ENCODE assay signal across 15 cellular contexts in the genomic region with DNA sequence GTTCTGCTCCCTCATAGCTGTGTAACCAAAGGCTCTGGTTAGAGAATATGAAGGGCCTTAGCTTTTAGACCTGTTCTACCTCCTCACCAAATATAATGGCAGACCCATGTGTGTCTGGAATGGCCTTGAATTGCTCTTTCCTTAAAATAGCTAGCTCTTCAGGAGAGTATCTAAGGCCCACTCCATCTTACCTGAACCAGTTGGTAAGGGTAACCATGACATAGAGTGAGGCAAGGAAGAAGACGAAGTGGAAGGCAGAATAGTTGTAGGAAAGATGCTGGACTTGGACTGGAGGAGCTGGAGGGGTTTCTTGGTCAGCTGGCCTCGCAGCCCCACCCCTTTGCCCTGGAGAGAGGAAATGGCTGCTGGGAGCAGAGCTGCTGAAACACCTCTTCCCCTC. TPM values are rescaled to one million over a fixed set of nuclear protein-coding genes. Genes with fewer than 3 reads are reported as not detected.
DNase-seq lines count a peak whose midpoint lies in the region; ATAC-seq and TF ChIP-seq lines count a peak whose summit lies in the region.
"Had no signal": no experiment of that assay in that cellular context is flagged by ENCODE, and none has a peak within 500 bp of the region (broad histone marks: within the 10 kb centered on the region; RNA-seq: fewer than 3 reads in every experiment).

No MANE protein-coding gene starts in this region.

- TF ChIP-seq CTCF in activated B cell treated with CpG ODN at 0.5 μM for 24 hours (IDR thresholded peaks at IDR 0.05) (no peak), tibial artery (IDR thresholded peaks at IDR 0.05) (no peak), dorsolateral prefrontal cortex (IDR thresholded peaks at IDR 0.05 in 54 of 56, conservative IDR thresholded peaks at IDR 0.05 in 2 of 56; ENCODE audit: low read depth in 1 of 56, partially characterized antibody in 56 of 56) (no peak)

- ATAC-seq in activated B cell treated with CpG ODN at 0.5 μM for 24 hours (ENCODE audit: low read depth) = no peak

- H3K9me3 Mint-ChIP-seq in activated naive CD4-positive, alpha-beta T cell treated with anti-CD3 and anti-CD28 coated beads, Interleukin-2, amount 50 U/mL, for 24 hours = no peaks in the 10 kb centered on the region
- peaks cover under 1% of the 10 kb centered on the region for H3K9me3 Mint-ChIP-seq in activated B cell treated with CpG ODN at 0.5 μM for 24 hours

- POLR2A ChIA-PET in activated B cell treated with CpG ODN at 0.5 μM for 24 hours (lab: Charles Lee) = interaction anchor here (0.8 to 18.0 kb wide), 3 partner anchors 9 to 21 kb away, joined by 3 to 509 read pairs (median 55); partner anchors contain the start of gene ELL3

- H3K27ac ChIP-seq in layer of hippocampus (ENCODE audit: low read depth, low read length) (peak overlapping the region; percentile 98), tibial artery (peak overlapping the region; percentile 99 to 100), dorsolateral prefrontal cortex (peak overlapping the region in 14 of 59 donors; percentile 6 to 96 (median 39))
- H3K27ac ChIP-seq: HL-60 had no signal

- no peak for DNase-seq in activated naive CD4-positive, alpha-beta T cell (lab: John Stamatoyannopoulos, UW)
- DNase-seq in activated B cell treated with CpG ODN at 0.5 μM for 24 hours = no peak
- no peak for DNase-seq in tibial artery
- no peak for DNase-seq in RPMI8226
- no peak for DNase-seq in dorsolateral prefrontal cortex
- DNase-seq in retina = no peak
- DNase-seq: activated gamma-delta T cell; MV-4-11; NCI-H524; SHP77 treated with DMSO at 0.1 percent for 48 hours; stimulated activated CD4-positive, alpha-beta T cell treated with anti-CD3 and anti-CD28 coated beads, Interleukin-4, amount 100 ng/mL, for 4 hours had no signal

- CTCF ChIA-PET in activated B cell treated with CpG ODN at 0.5 μM for 24 hours (lab: Charles Lee) = interaction anchor here (1.2 to 1.5 kb wide), 2 partner anchors 18 to 25 kb away, joined by 3 to 5 read pairs; partner anchors contain the start of gene ELL3

- no peak overlapping the region for H3K4me3 ChIP-seq in tibial artery
- H3K4me3 ChIP-seq in dorsolateral prefrontal cortex = no peak overlapping the region

- H3K27ac Mint-ChIP-seq in activated naive CD4-positive, alpha-beta T cell treated with anti-CD3 and anti-CD28 coated beads, Interleukin-2, amount 50 U/mL, for 24 hours = peak overlapping the region; percentile 61
- H3K27ac Mint-ChIP-seq in activated B cell treated with CpG ODN at 0.5 μM for 24 hours = peak overlapping the region; percentile 41

- peaks cover 0 to 68% (median 50%) of the 10 kb centered on the region in 4 donors for H3K4me1 ChIP-seq in tibial artery

- H3K27me3 Mint-ChIP-seq in activated naive CD4-positive, alpha-beta T cell treated with anti-CD3 and anti-CD28 coated beads, Interleukin-2, amount 50 U/mL, for 24 hours = no peaks in the 10 kb centered on the region
- no peaks in the 10 kb centered on the region for H3K27me3 Mint-ChIP-seq in activated B cell treated with CpG ODN at 0.5 μM for 24 hours

- H3K27me3 ChIP-seq in layer of hippocampus (ENCODE audit: control insufficient read depth, insufficient read depth, low read length) (no peaks in the 10 kb centered on the region), tibial artery (no peaks in the 10 kb centered on the region), dorsolateral prefrontal cortex (no peaks in the 10 kb centered on the region)

- intact Hi-C loops in activated B cell treated with CpG ODN at 0.5 μM for 24 hours (cut with micrococcal nuclease) (no loop called here), tibial artery (cut with DNase I; ENCODE audit: low total_unique reads) (no loop called here), dorsolateral prefrontal cortex (cut with DNase I) (no loop called here)

- peaks cover 66% of the 10 kb centered on the region for H3K4me1 Mint-ChIP-seq in activated naive CD4-positive, alpha-beta T cell treated with anti-CD3 and anti-CD28 coated beads, Interleukin-2, amount 50 U/mL, for 24 hours
- H3K4me1 Mint-ChIP-seq in activated B cell treated with CpG ODN at 0.5 μM for 24 hours = peaks cover 79% of the 10 kb centered on the region

- peaks cover 34% of the 10 kb centered on the region for H3K36me3 Mint-ChIP-seq in activated naive CD4-positive, alpha-beta T cell treated with anti-CD3 and anti-CD28 coated beads, Interleukin-2, amount 50 U/mL, for 24 hours
- peaks cover 73% of the 10 kb centered on the region for H3K36me3 Mint-ChIP-seq in activated B cell treated with CpG ODN at 0.5 μM for 24 hours (ENCODE audit: low read depth)

- peak overlapping the region; percentile 23 for H3K4me3 Mint-ChIP-seq in activated naive CD4-positive, alpha-beta T cell treated with anti-CD3 and anti-CD28 coated beads, Interleukin-2, amount 50 U/mL, for 24 hours
- no peak overlapping the region for H3K4me3 Mint-ChIP-seq in activated B cell treated with CpG ODN at 0.5 μM for 24 hours

- H3K36me3 ChIP-seq in tibial artery = peaks cover 25 to 47% (median 36%) of the 10 kb centered on the region in 3 donors

- H3K9me3 ChIP-seq in tibial artery = no peaks in the 10 kb centered on the region

RNA-seq across cellular contexts. Expression of gene SERF2, which starts 3.1 kb away (rescaled TPM):
- total RNA-seq in activated B cell treated with CpG ODN at 0.5 μM for 24 hours = 601 and 656 TPM in 2 replicates
- 100 to 1,000 TPM; 187 to 396 (median 280) TPM for total RNA-seq in dorsolateral prefrontal cortex

RNA-seq across cellular contexts. Expression of gene SERINC4, which starts 4.8 kb away (rescaled TPM):
- total RNA-seq in activated B cell treated with CpG ODN at 0.5 μM for 24 hours (0.11 and 0.20 TPM in 2 replicates), dorsolateral prefrontal cortex (1 to 10 TPM in 18 of 120 experiments, under 1 TPM in 89, not detected in 13; 0.16 to 2.1 (median 0.63) TPM)
- total RNA-seq: osteoblast had no signal

RNA-seq across cellular contexts. Expression of gene HYPK, which starts 5.2 kb away (rescaled TPM):
- total RNA-seq in activated B cell treated with CpG ODN at 0.5 μM for 24 hours = 19.2 and 19.7 TPM in 2 replicates
- total RNA-seq in dorsolateral prefrontal cortex = 10 to 100 TPM in 116 of 120 experiments, 1 to 10 TPM in 4; 6.8 to 38.8 (median 17.4) TPM

RNA-seq across cellular contexts. Expression of gene ELL3, which starts 18.4 kb away (rescaled TPM):
- total RNA-seq in activated B cell treated with CpG ODN at 0.5 μM for 24 hours = 95.5 and 108 TPM in 2 replicates
- 1 to 10 TPM in 111 of 120 experiments, under 1 TPM in 7, not detected in 2; 0.37 to 6.0 (median 2.3) TPM for total RNA-seq in dorsolateral prefrontal cortex

RNA-seq across cellular contexts. Expression of gene MFAP1, which starts 29.3 kb away (rescaled TPM):
- total RNA-seq in activated B cell treated with CpG ODN at 0.5 μM for 24 hours (26.1 and 27.9 TPM in 2 replicates), dorsolateral prefrontal cortex (10 to 100 TPM; 15.9 to 30.4 (median 23.4) TPM)
